8 cellular contexts compared by ENCODE assay signal in the genomic region with DNA sequence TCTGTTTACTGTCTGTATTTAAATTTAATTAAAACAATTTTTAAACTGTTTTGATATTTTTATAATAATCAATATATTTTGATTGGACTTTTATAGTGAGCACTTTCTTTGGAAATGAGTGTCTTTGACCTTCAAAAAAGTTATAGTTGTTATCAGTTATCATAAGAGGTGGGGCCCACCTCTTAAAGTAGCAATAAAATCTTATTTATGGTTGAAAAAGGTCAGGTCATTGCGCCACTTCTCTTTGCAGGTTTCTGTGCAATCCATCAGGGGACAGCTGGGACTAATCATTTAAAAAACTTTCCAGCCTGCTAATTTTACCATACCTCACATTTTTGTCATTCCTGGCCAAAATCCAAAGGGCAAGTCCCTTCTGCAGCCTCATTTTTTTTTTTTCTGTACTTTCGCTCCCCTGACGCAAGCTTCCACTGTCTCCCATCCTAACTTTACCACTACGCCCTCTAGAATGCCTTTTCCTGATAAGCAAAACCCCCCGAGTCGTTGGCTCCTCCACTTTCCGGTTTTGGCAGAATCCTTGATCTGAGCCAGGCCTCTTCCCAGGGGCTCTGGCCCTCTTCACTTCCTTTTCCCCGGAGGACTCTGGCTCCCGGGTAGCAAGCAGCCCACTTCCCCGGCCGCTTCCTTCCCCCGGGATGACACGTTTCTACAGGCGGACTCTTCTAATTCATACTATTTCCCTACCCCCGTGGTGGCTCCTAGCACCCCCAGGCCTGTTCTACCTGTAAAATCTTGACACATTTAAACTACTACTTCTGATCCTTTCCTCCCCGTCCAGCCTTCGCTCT. TPM values are rescaled to one million over a fixed set of nuclear protein-coding genes. Genes with fewer than 3 reads are reported as not detected.
A peak's percentile ranks its signal among the peaks of the same experiment; 100 is the strongest.
DNase-seq lines count a peak whose midpoint lies in the region; ATAC-seq, FAIRE-seq and TF ChIP-seq lines count a peak whose summit lies in the region.

No MANE protein-coding gene starts in this region.

- H4K20me1 ChIP-seq in SU-DHL-6 (ENCODE audit: low read depth, low read length) (no peaks in the 10 kb centered on the region), H1 (replicated peaks in 1 of 2; ENCODE audit: control insufficient read depth in 1 of 2, insufficient read depth in 2 of 2, low read length in 2 of 2) (peaks cover 0 to 3% of the 10 kb centered on the region in 2 experiments)

- H4K8ac ChIP-seq in H1 (ENCODE audit: extremely low read depth, insufficient read depth, low read length) = 0 out of 2 replicates have a peak overlapping the region, but pooled peaks have one; percentile 31

- H3K27me3 Mint-ChIP-seq in memory B cell = no peaks in the 10 kb centered on the region

- H3K9ac ChIP-seq in SU-DHL-6 (ENCODE audit: low read length) (peak overlapping the region; percentile 81), H1 (replicated peaks in 1 of 4; ENCODE audit: extremely low read depth in 1 of 4, low read depth in 3 of 4, low read length in 3 of 4) (peak overlapping the region in 3 of 4 experiments; percentile 20 to 72 (median 27); a peak in 4 of 7 replicates)

- FAIRE-seq in H1 (lab: Jason Lieb, UNC) = no peak

- H3K27ac Mint-ChIP-seq in memory B cell = peak overlapping the region; percentile 93

- no peak overlapping the region for H4K5ac ChIP-seq in H1 (ENCODE audit: insufficient read length, low read depth, low read length)

- H3K14ac ChIP-seq in H1 (ENCODE audit: insufficient read length) = no peak overlapping the region

- TF ChIP-seq RAD21 in Ishikawa (IDR thresholded peaks at IDR 0.05; ENCODE audit: low read depth) = no peak
- no peak for TF ChIP-seq RAD21 in H1 (IDR thresholded peaks at IDR 0.05 in 1 of 2, conservative IDR thresholded peaks at IDR 0.05 in 1 of 2; ENCODE audit: low read depth in 2 of 2, low read length in 2 of 2)

- ATAC-seq in memory B cell (ENCODE audit: low read depth) = no peak

- H3K9me2 ChIP-seq in SU-DHL-6 (replicated peaks; ENCODE audit: insufficient read depth, low read length) = no peaks in the 10 kb centered on the region

- H3K18ac ChIP-seq in H1 (ENCODE audit: extremely low read depth, low read length) = no peak overlapping the region; the same call in 1 of the 2 replicates

- H2AK5ac ChIP-seq in H1 (ENCODE audit: low read depth, low read length) = no peak overlapping the region

- no peak overlapping the region for H4K91ac ChIP-seq in H1 (replicated peaks; ENCODE audit: insufficient read length, low read length)

- no peaks in the 10 kb centered on the region for H3K27me3 ChIP-seq in SU-DHL-6 (ENCODE audit: low read length)
- no peaks in the 10 kb centered on the region for H3K27me3 ChIP-seq in H1 (replicated peaks in 1 of 4; ENCODE audit: control insufficient read depth in 3 of 4, extremely low read depth in 1 of 4, insufficient read depth in 3 of 4, low read length in 3 of 4)
- H3K27me3 ChIP-seq in tibial artery = no peaks in the 10 kb centered on the region

- CTCF ChIA-PET in H1 (lab: Charles Lee; ENCODE audit: partially characterized antibody) = interaction anchor here (0.6 kb wide), 1 partner anchor 13 kb away, joined by 4 read pairs; no protein-coding TSS in a partner anchor

- intact Hi-C loops in tibial artery (cut with DNase I; ENCODE audit: low total_unique reads) = loop anchor here (2.0 to 5.0 kb wide), 2 partner anchors 44 to 64 kb away; a partner anchor contains a TSS

- H3K79me1 ChIP-seq in H1 (ENCODE audit: low read depth, low read length) = peaks cover 3% of the 10 kb centered on the region; the same call in 1 of the 2 replicates

- H3K9me3 Mint-ChIP-seq in memory B cell = no peaks in the 10 kb centered on the region

- H3K23ac ChIP-seq in H1 (ENCODE audit: insufficient read length) = no peak overlapping the region

- H2AFZ ChIP-seq in SU-DHL-6 (ENCODE audit: low read depth, low read length, severe bottlenecking) (peak overlapping the region; percentile 88), H1 (ENCODE audit: low read length) (peak overlapping the region; percentile 98; the same call in 1 of the 2 replicates)

- no peak for TF ChIP-seq CTCF in SU-DHL-6 (IDR thresholded peaks at IDR 0.05; ENCODE audit: insufficient read depth, low read length, poor library complexity, severe bottlenecking)
- no peak for TF ChIP-seq CTCF in H1 (IDR thresholded peaks at IDR 0.05; ENCODE audit: control extremely low read depth in 1 of 3, insufficient read depth in 1 of 3, low read depth in 1 of 3, low read length in 3 of 3)
- no peak for TF ChIP-seq CTCF in tibial artery (IDR thresholded peaks at IDR 0.05)

- POLR2A ChIA-PET in H1 (lab: Charles Lee; ENCODE audit: partially characterized antibody) = interaction anchor here (1.3 kb wide), 2 partner anchors 38 to 244 kb away, joined by 3 to 4 read pairs; a partner anchor contains a TSS

- H3K9me3 ChIP-seq in SU-DHL-6 (ENCODE audit: insufficient read depth, low read length) (no peaks in the 10 kb centered on the region), H1 (ENCODE audit: insufficient read depth in 2 of 2, low read depth in 1 of 2, low read length in 1 of 2) (peaks cover 0 to 3% of the 10 kb centered on the region in 2 experiments; a peak in 1 of 4 replicates), tibial artery (no peaks in the 10 kb centered on the region)

- peaks cover 3% of the 10 kb centered on the region; the same call in 1 of the 2 replicates for H3F3A ChIP-seq in SU-DHL-6 (ENCODE audit: insufficient read depth)

- H3K4me1 ChIP-seq in H1 (replicated peaks in 1 of 4; ENCODE audit: control insufficient read depth in 3 of 4, insufficient read depth in 4 of 4, low read length in 3 of 4) = peaks cover 0 to 3% (median 2%) of the 10 kb centered on the region in 4 experiments; a peak in 2 of 7 replicates
- H3K4me1 ChIP-seq in tibial artery = peaks cover 0 to 46% (median 10%) of the 10 kb centered on the region in 4 donors

- peak overlapping the region; percentile 66 for H3K56ac ChIP-seq in H1 (replicated peaks; ENCODE audit: insufficient read length, low read depth, low read length)

- peaks cover 14% of the 10 kb centered on the region for H3K4me1 Mint-ChIP-seq in memory B cell

- no peak overlapping the region for H2BK15ac ChIP-seq in H1 (ENCODE audit: low read length)

- peak overlapping the region; percentile 98 for H3K4me3 Mint-ChIP-seq in memory B cell

- H2BK20ac ChIP-seq in H1 (ENCODE audit: low read length) = no peak overlapping the region

- H2BK5ac ChIP-seq in H1 (ENCODE audit: low read depth, low read length) = peak overlapping the region; percentile 68; the same call in 1 of the 2 replicates

- DNase-seq in A172 (ENCODE audit: low spot score) (peak; percentile 85), GF-D8 (lab: John Stamatoyannopoulos, UW) (peak; percentile 57), H1 (ENCODE audit: low read depth in 1 of 2, low spot score in 2 of 2) (no peak), memory B cell (ENCODE audit: low spot score in 2 of 2) (no peak), tibial artery (peak in 1 of 2 donors; percentile 81), NCI-H2029 (lab: John Stamatoyannopoulos, UW) (no peak)

- no peak overlapping the region for H2BK12ac ChIP-seq in H1 (ENCODE audit: low read depth, low read length)

- 9% methylated on average over 17 of the region's 17 CpGs; no CpG with 5 or more reads in 1 of the 2 experiments for WGBS in H1 (ENCODE audit: extremely low coverage in 1 of 2, insufficient coverage in 1 of 2, insufficient read length in 1 of 2, insufficient replicate concordance in 2 of 2, low coverage in 1 of 2, low lambda C conversion rate in 2 of 2, missing lambda C conversion rate in 1 of 2), 2 experiments

- H3K27ac ChIP-seq in SU-DHL-6 (ENCODE audit: low read depth, low read length) = peak overlapping the region; percentile 69
- 0 out of 2 replicates have a peak overlapping the region, but pooled peaks have one; percentile 11 for H3K27ac ChIP-seq in H1 (ENCODE audit: low read depth, low read length)
- peak overlapping the region; percentile 88 to 98 for H3K27ac ChIP-seq in tibial artery

- TF ChIP-seq EP300 in Ishikawa (IDR thresholded peaks at IDR 0.05; ENCODE audit: borderline replicate concordance) (no peak), H1 (IDR thresholded peaks at IDR 0.05; ENCODE audit: borderline replicate concordance in 1 of 2, low read depth in 2 of 2, low read length in 2 of 2) (no peak)

- H3K4ac ChIP-seq in H1 (replicated peaks; ENCODE audit: insufficient read length, low read depth, low read length) = no peak overlapping the region

- H3K36me3 Mint-ChIP-seq in memory B cell = no peaks in the 10 kb centered on the region

- H3K4me3 ChIP-seq in SU-DHL-6 (ENCODE audit: insufficient read depth, low read length, poor library complexity, severe bottlenecking) (peak overlapping the region; percentile 100), H1 (ENCODE audit: extremely low read depth in 1 of 4, insufficient read depth in 2 of 4, low read depth in 3 of 4, low read length in 4 of 4) (peak overlapping the region; percentile 65 to 86 (median 80)), tibial artery (peak overlapping the region; percentile 68 to 84)

- H3K4me2 ChIP-seq in SU-DHL-6 (ENCODE audit: low read depth, low read length, poor library complexity, severe bottlenecking) (peak overlapping the region; percentile 87), H1 (ENCODE audit: insufficient read depth in 1 of 2, low read depth in 2 of 2, low read length in 2 of 2) (peak overlapping the region; percentile 82 to 93)

- peaks cover 7% of the 10 kb centered on the region for H3K23me2 ChIP-seq in H1 (ENCODE audit: low read depth, low read length)

- TF ChIP-seq POLR2A in H1 (IDR thresholded peaks at IDR 0.05; ENCODE audit: control extremely low read depth in 1 of 2, low read depth in 2 of 2, low read length in 2 of 2) = no peak

- no peak overlapping the region for H2BK120ac ChIP-seq in H1 (replicated peaks; ENCODE audit: low read depth, low read length)

- H3K79me2 ChIP-seq in SU-DHL-6 (ENCODE audit: insufficient read depth, low read length) (peaks cover 41% of the 10 kb centered on the region), H1 (ENCODE audit: control insufficient read depth in 1 of 2, insufficient read depth in 2 of 2, low read length in 2 of 2) (peaks cover 7 to 28% of the 10 kb centered on the region in 2 experiments; a peak in 3 of 4 replicates)

- peaks cover 3% of the 10 kb centered on the region; the same call in 1 of the 2 replicates for H3K36me3 ChIP-seq in SU-DHL-6 (ENCODE audit: low read length)
- peaks cover 0 to 3% (median 0%) of the 10 kb centered on the region in 4 experiments; a peak in 1 of 8 replicates for H3K36me3 ChIP-seq in H1 (ENCODE audit: control insufficient read depth in 2 of 4, insufficient read depth in 4 of 4, low read length in 3 of 4)
- no peaks in the 10 kb centered on the region for H3K36me3 ChIP-seq in tibial artery

RNA-seq across cellular contexts. Expression of a gene that starts 1.1 kb away (rescaled TPM):
- total RNA-seq in A172 (2014; rRNA removed; shearing (Covaris generic)) = 51.2 and 53.9 TPM in 2 replicates
- 92.6 and 96.7 TPM in 2 replicates for total RNA-seq in H1 (2021; fragmentation: NEBNext Ultra II Directional; extraction: Animal tissue kit (Norgen Biotek cat#: 25700))
- 31.9 and 41.7 TPM in 2 replicates for polyA plus RNA-seq in H1 (2011; rRNA removed)
- polyA plus RNA-seq in H1 (2011; cell fraction: cytosol; rRNA removed) = 43.4 TPM
- polyA plus RNA-seq in H1 (2011; cell fraction: nucleus; rRNA removed) = 27.8 TPM
- 37.0 to 49.9 TPM (median 42.1 TPM) in 4 replicates for polyA plus RNA-seq in H1 (2012, experiment 1 of 2)
- polyA plus RNA-seq in H1 (2012, experiment 2 of 2) = 7.6 TPM
- 28.0 TPM for polyA plus RNA-seq in H1 (2013, experiment 1 of 2)
- 30.0 TPM for polyA plus RNA-seq in H1 (2013, experiment 2 of 2)
- 134 and 195 TPM in 2 replicates for polyA minus RNA-seq in H1 (2011; rRNA and poly(A)+ RNA removed)
- 36.8 TPM for polyA minus RNA-seq in H1 (2011; cell fraction: cytosol; rRNA and poly(A)+ RNA removed)
- polyA minus RNA-seq in H1 (2011; cell fraction: nucleus; rRNA and poly(A)+ RNA removed) = 53.9 TPM

RNA-seq across cellular contexts. Expression of a gene that starts 44.4 kb away (rescaled TPM):
- total RNA-seq in A172 (2014; rRNA removed; shearing (Covaris generic)) = 30.1 and 30.5 TPM in 2 replicates
- 23.1 and 26.2 TPM in 2 replicates for total RNA-seq in H1 (2021; fragmentation: NEBNext Ultra II Directional; extraction: Animal tissue kit (Norgen Biotek cat#: 25700))
- polyA plus RNA-seq in H1 (2011; rRNA removed) = 9.3 and 13.4 TPM in 2 replicates
- polyA plus RNA-seq in H1 (2011; cell fraction: cytosol; rRNA removed) = 15.6 TPM
- 16.0 TPM for polyA plus RNA-seq in H1 (2011; cell fraction: nucleus; rRNA removed)
- 10.8 to 16.3 TPM (median 12.6 TPM) in 4 replicates for polyA plus RNA-seq in H1 (2012, experiment 1 of 2)
- 1.0 TPM for polyA plus RNA-seq in H1 (2012, experiment 2 of 2)
- polyA plus RNA-seq in H1 (2013, experiment 1 of 2) = 12.6 TPM
- polyA plus RNA-seq in H1 (2013, experiment 2 of 2) = 11.1 TPM
- polyA minus RNA-seq in H1 (2011; rRNA and poly(A)+ RNA removed) = 36.0 and 46.9 TPM in 2 replicates
- 16.7 TPM for polyA minus RNA-seq in H1 (2011; cell fraction: cytosol; rRNA and poly(A)+ RNA removed)
- 69.7 TPM for polyA minus RNA-seq in H1 (2011; cell fraction: nucleus; rRNA and poly(A)+ RNA removed)

Comparison
In these comparisons a context has a peak if more than half of its experiments do, and no peak if none do; other contexts are left out.
1. DNase-seq: peak in A172 (single experiment) and GF-D8 (single experiment); none in H1 (0 of 2), memory B cell (0 of 2) and NCI-H2029 (single experiment).
2. H3K27ac ChIP-seq: peak in every context shown above with its lines; median percentile 93 in tibial artery; 69 in SU-DHL-6; 11 in H1.
3. Peak in every context shown above with its lines, with median percentiles within 50 percentile points of each other: H3K4me3 ChIP-seq.